Comparison of ENCODE assay signal across 20 cellular contexts in genomic region chr10:64863836-64864235, GRCh38.
DNase-seq lines count a peak whose midpoint lies in the region; ATAC-seq and TF ChIP-seq lines count a peak whose summit lies in the region.
"Had no signal": no experiment of that assay in that cellular context is flagged by ENCODE, and none has a peak within 500 bp of the region (broad histone marks: within the 10 kb centered on the region; RNA-seq: fewer than 3 reads in every experiment).

No MANE protein-coding gene starts in this region.

- H3K18ac ChIP-seq in H9 (ENCODE audit: insufficient read length, low read depth, low read length), result no peak overlapping the region
- no peak overlapping the region for H3K18ac ChIP-seq in mesendoderm (ENCODE audit: low read length)

- no peak overlapping the region for H3K14ac ChIP-seq in H9 (ENCODE audit: insufficient read depth, low read length)

- no peaks in the 10 kb centered on the region for H3K23me2 ChIP-seq in H9 (ENCODE audit: insufficient read length, low read depth, low read length, poor library complexity, severe bottlenecking)

- peak; percentile 38 for ATAC-seq in WTC11
- ATAC-seq in stimulated activated memory B cell treated with anti-CD40 and anti-IgM and Interleukin-4, amounts not matched to agents 10 μg/mL and 1 μg/mL and 100 μg/mL, for 72 hours, result no peak
- ATAC-seq: HepG2 had no signal

- no peak overlapping the region for H4K8ac ChIP-seq in H9 (replicated peaks; ENCODE audit: insufficient read length, low read depth, low read length)
- H4K8ac ChIP-seq in mesendoderm (ENCODE audit: low read depth, low read length), result no peak overlapping the region

- TF ChIP-seq CTCF in H9 (conservative IDR thresholded peaks at IDR 0.05), result no peak
- TF ChIP-seq CTCF in WTC11 (IDR thresholded peaks at IDR 0.05), result no peak

- no peak overlapping the region for H3T11ph ChIP-seq in H9 (ENCODE audit: low read length)

- H3K4me1 ChIP-seq in H9 (ENCODE audit: insufficient read depth, low read length), result no peaks in the 10 kb centered on the region
- no peaks in the 10 kb centered on the region for H3K4me1 ChIP-seq in mesendoderm (ENCODE audit: control insufficient read depth, low read depth, low read length)
- H3K4me1 ChIP-seq: SJSA1 had no signal

- no peak overlapping the region for H3K4me3 ChIP-seq in mesendoderm (ENCODE audit: low read length)
- H3K4me3 ChIP-seq: GM23248, SJSA1 had no signal

- H3K9me3 Mint-ChIP-seq in H9 (no peaks in the 10 kb centered on the region), WTC11 (peaks cover 7% of the 10 kb centered on the region)
- peaks cover 3% of the 10 kb centered on the region for H3K9me3 Mint-ChIP-seq in stimulated activated memory B cell treated with anti-CD40 and anti-IgM and Interleukin-4, amounts not matched to agents 10 μg/mL and 1 μg/mL and 100 μg/mL, for 72 hours

- no peak overlapping the region for H4K91ac ChIP-seq in H9 (ENCODE audit: insufficient read length, low read depth, low read length)

- no peaks in the 10 kb centered on the region for H3K36me3 ChIP-seq in mesendoderm (ENCODE audit: control insufficient read depth, insufficient read depth, low read length)
- H3K36me3 ChIP-seq: SJSA1 had no signal

- H3K9ac ChIP-seq in H9 (ENCODE audit: extremely low read depth, insufficient read length, low read length) (no peak overlapping the region), mesendoderm (ENCODE audit: low read length) (no peak overlapping the region)
- H3K9ac ChIP-seq: GM23248 had no signal

- DNase-seq in DMS53 treated with DMSO at 0.1 percent for 48 hours (lab: John Stamatoyannopoulos, UW; ENCODE audit: unreplicated experiment) (peak; percentile 25), H9 (peak; percentile 33), WTC11 (ENCODE audit: low spot score) (no peak), mesendoderm (peak; percentile 16), NCI-H1105 (lab: John Stamatoyannopoulos, UW) (no peak), RKO (ENCODE audit: low spot score) (no peak)
- DNase-seq: CD8-positive, alpha-beta memory T cell; GM23248; HCEC 1CT; Kasumi-1; NCI-H1092 treated with DMSO at 0.1 percent for 48 hours; NCI-H1436 treated with DMSO at 0.1 percent for 48 hours; NCI-H187 treated with DMSO at 0.1 percent for 48 hours; NCI-H526 treated with DMSO at 0.1 percent for 48 hours; Right ventricle myocardium superior had no signal

- no peak overlapping the region for H3K27ac ChIP-seq in H9 (ENCODE audit: insufficient read length, low read depth, low read length)
- H3K27ac ChIP-seq in mesendoderm (ENCODE audit: low read depth, low read length), result no peak overlapping the region
- H3K27ac ChIP-seq: GM23248, SJSA1 had no signal

- POLR2A ChIA-PET in WTC11 (lab: Charles Lee), result no interaction called here

- H2AFZ ChIP-seq in H9 (ENCODE audit: low read length), result no peak overlapping the region
- H2AFZ ChIP-seq: GM23248 had no signal

- H2BK120ac ChIP-seq in H9 (ENCODE audit: low read depth, low read length, poor library complexity, severe bottlenecking) (no peak overlapping the region), mesendoderm (ENCODE audit: low read depth, low read length) (no peak overlapping the region)

- H2BK12ac ChIP-seq in H9 (ENCODE audit: insufficient read length, low read depth, low read length), result no peak overlapping the region

- no peaks in the 10 kb centered on the region for H4K20me1 ChIP-seq in H9 (ENCODE audit: control insufficient read depth, insufficient read depth, insufficient read length)

- H3K36me3 Mint-ChIP-seq in H9 (ENCODE audit: insufficient read depth in 1 of 3, low read depth in 3 of 3) (no peaks in the 10 kb centered on the region; a peak in 1 of 7 replicates), WTC11 (no peaks in the 10 kb centered on the region)
- H3K36me3 Mint-ChIP-seq in stimulated activated memory B cell treated with anti-CD40 and anti-IgM and Interleukin-4, amounts not matched to agents 10 μg/mL and 1 μg/mL and 100 μg/mL, for 72 hours, result no peaks in the 10 kb centered on the region
- H3K36me3 Mint-ChIP-seq: CD14-positive monocyte; CD8-positive, alpha-beta memory T cell had no signal

- WGBS in H9 (ENCODE audit: extremely low coverage, insufficient read length, low lambda C conversion rate), result no CpG with 5 or more reads among the region's 1 CpG
- no CpG with 5 or more reads among the region's 1 CpG for WGBS in mesendoderm (ENCODE audit: extremely low coverage, insufficient coverage, low lambda C conversion rate)

- H2AK5ac ChIP-seq in H9 (ENCODE audit: insufficient read length, low read length), result no peak overlapping the region
- no peak overlapping the region for H2AK5ac ChIP-seq in mesendoderm (ENCODE audit: low read length)

- H3K4me1 Mint-ChIP-seq in H9 (peaks cover 6% of the 10 kb centered on the region in 2 experiments), WTC11 (peaks cover 20% of the 10 kb centered on the region)
- H3K4me1 Mint-ChIP-seq in stimulated activated memory B cell treated with anti-CD40 and anti-IgM and Interleukin-4, amounts not matched to agents 10 μg/mL and 1 μg/mL and 100 μg/mL, for 72 hours, result no peaks in the 10 kb centered on the region
- H3K4me1 Mint-ChIP-seq: B cell; CD14-positive monocyte; CD8-positive, alpha-beta memory T cell had no signal

- no peaks in the 10 kb centered on the region for H3K79me2 ChIP-seq in H9 (ENCODE audit: insufficient read depth, low read length)
- no peaks in the 10 kb centered on the region for H3K79me2 ChIP-seq in mesendoderm (ENCODE audit: control insufficient read depth, insufficient read depth, low read length)

- H2BK5ac ChIP-seq in H9 (ENCODE audit: insufficient read length, low read length), result no peak overlapping the region
- H2BK5ac ChIP-seq in mesendoderm (ENCODE audit: low read length), result no peak overlapping the region

- H3K56ac ChIP-seq in H9 (ENCODE audit: insufficient read length, low read depth, low read length), result no peak overlapping the region
- H3K56ac ChIP-seq in mesendoderm (ENCODE audit: low read length), result no peak overlapping the region

- no peaks in the 10 kb centered on the region for H3K27me3 ChIP-seq in H9 (ENCODE audit: insufficient read depth, low read length)
- no peaks in the 10 kb centered on the region for H3K27me3 ChIP-seq in mesendoderm (ENCODE audit: insufficient read depth, low read length, poor library complexity)
- H3K27me3 ChIP-seq: SJSA1 had no signal

- H3K9me3 ChIP-seq in H9 (ENCODE audit: control insufficient read depth, low read depth, low read length), result no peaks in the 10 kb centered on the region

- no peak overlapping the region for H4K5ac ChIP-seq in H9 (ENCODE audit: insufficient read length, low read depth, low read length)
- no peak overlapping the region for H4K5ac ChIP-seq in mesendoderm (ENCODE audit: low read length)

- no peak overlapping the region for H3K4me3 Mint-ChIP-seq in H9
- no peak overlapping the region for H3K4me3 Mint-ChIP-seq in WTC11
- H3K4me3 Mint-ChIP-seq in stimulated activated memory B cell treated with anti-CD40 and anti-IgM and Interleukin-4, amounts not matched to agents 10 μg/mL and 1 μg/mL and 100 μg/mL, for 72 hours, result no peak overlapping the region
- H3K4me3 Mint-ChIP-seq: B cell; CD14-positive monocyte; CD8-positive, alpha-beta memory T cell had no signal

- H3K27ac Mint-ChIP-seq in H9, result no peak overlapping the region
- H3K27ac Mint-ChIP-seq in WTC11, result no peak overlapping the region
- no peak overlapping the region for H3K27ac Mint-ChIP-seq in stimulated activated memory B cell treated with anti-CD40 and anti-IgM and Interleukin-4, amounts not matched to agents 10 μg/mL and 1 μg/mL and 100 μg/mL, for 72 hours
- H3K27ac Mint-ChIP-seq: B cell; CD14-positive monocyte; CD8-positive, alpha-beta memory T cell had no signal

- no peak overlapping the region for H2BK20ac ChIP-seq in H9 (ENCODE audit: low read depth, low read length, poor library complexity, severe bottlenecking)

- H3K4me2 ChIP-seq in H9 (ENCODE audit: insufficient read depth, insufficient read length, low read length) (no peak overlapping the region), mesendoderm (ENCODE audit: low read length) (no peak overlapping the region)

- H2BK15ac ChIP-seq in H9 (ENCODE audit: low read depth, low read length) (no peak overlapping the region), mesendoderm (replicated peaks; ENCODE audit: low read depth) (no peak overlapping the region)

- H3K27me3 Mint-ChIP-seq in H9 (ENCODE audit: low read depth) (no peaks in the 10 kb centered on the region), WTC11 (ENCODE audit: low read depth) (no peaks in the 10 kb centered on the region)
- H3K27me3 Mint-ChIP-seq in stimulated activated memory B cell treated with anti-CD40 and anti-IgM and Interleukin-4, amounts not matched to agents 10 μg/mL and 1 μg/mL and 100 μg/mL, for 72 hours, result no peaks in the 10 kb centered on the region
- H3K27me3 Mint-ChIP-seq: B cell; CD8-positive, alpha-beta memory T cell had no signal

- CTCF ChIA-PET in WTC11 (lab: Charles Lee), result no interaction called here

- H3K79me1 ChIP-seq in H9 (ENCODE audit: insufficient read depth, low read depth, low read length, poor library complexity, severe bottlenecking) (no peaks in the 10 kb centered on the region), mesendoderm (ENCODE audit: low read length) (no peaks in the 10 kb centered on the region)

- H3K4ac ChIP-seq in H9 (ENCODE audit: low read depth, low read length) (no peak overlapping the region), mesendoderm (ENCODE audit: low read depth, low read length) (no peak overlapping the region)

- H3K23ac ChIP-seq in H9 (ENCODE audit: insufficient read length, low read depth, low read length), result no peak overlapping the region
- no peak overlapping the region for H3K23ac ChIP-seq in mesendoderm (ENCODE audit: low read length)

TF ChIP-seq in WTC11, 78 proteins besides CTCF, POLR2A, EP300 and RAD21 (continues in another document):
- TF ChIP-seq RORB (CRISPR knock-in tag; IDR thresholded peaks at IDR 0.05) (no peak), TEAD1 (CRISPR knock-in tag; IDR thresholded peaks at IDR 0.05) (no peak), SMAD3 (CRISPR knock-in tag; IDR thresholded peaks at IDR 0.05; ENCODE audit: borderline replicate concordance) (no peak), ZBTB43 (CRISPR knock-in tag; IDR thresholded peaks at IDR 0.05) (no peak), NFYB (CRISPR knock-in tag; conservative IDR thresholded peaks at IDR 0.05; ENCODE audit: low read depth) (no peak)

Comparison
In these comparisons a context has a peak if more than half of its experiments do, and no peak if none do; other contexts are left out.
1. DNase-seq: peak in DMS53 treated with DMSO at 0.1 percent for 48 hours (single experiment), H9 (single experiment) and mesendoderm (single experiment); none in WTC11 (single experiment), NCI-H1105 (single experiment) and RKO (single experiment).